Comparison of ENCODE assay signal across 17 cellular contexts in genomic region chr3:137642831-137643230, GRCh38.
DNase-seq lines count a peak whose midpoint lies in the region; TF ChIP-seq lines count a peak whose summit lies in the region.
"Had no signal": no experiment of that assay in that cellular context is flagged by ENCODE, and none has a peak within 500 bp of the region (broad histone marks: within the 10 kb centered on the region; RNA-seq: fewer than 3 reads in every experiment).

No MANE protein-coding gene starts in this region.

- intact Hi-C loops in MCF 10A (cut with micrococcal nuclease), result no loop called here
- intact Hi-C loops in breast epithelium (cut with DNase I; ENCODE audit: low total_unique reads), result no loop called here
- intact Hi-C loops in testis (cut with DNase I; ENCODE audit: low total_unique reads), result no loop called here

- H3K4me1 Mint-ChIP-seq in MCF 10A (ENCODE audit: insufficient read depth, unreplicated experiment), result no peaks in the 10 kb centered on the region
- H3K4me1 Mint-ChIP-seq: activated B cell treated with CpG ODN at 0.5 μM for 24 hours had no signal

- H3K36me3 Mint-ChIP-seq in MCF 10A (ENCODE audit: insufficient read depth, unreplicated experiment), result no peaks in the 10 kb centered on the region

- no peaks in the 10 kb centered on the region for H3K36me3 ChIP-seq in breast epithelium
- H3K36me3 ChIP-seq in iPS-20b (ENCODE audit: insufficient read depth, low read depth, low read length), result no peaks in the 10 kb centered on the region
- no peaks in the 10 kb centered on the region for H3K36me3 ChIP-seq in testis (ENCODE audit: low read depth, missing control alignments)

- H3K4me1 ChIP-seq in breast epithelium (no peaks in the 10 kb centered on the region), iPS-20b (ENCODE audit: insufficient read depth, low read length) (peaks cover 17% of the 10 kb centered on the region; the same call in 1 of the 2 replicates), testis (no peaks in the 10 kb centered on the region)

- H3K4me3 ChIP-seq in breast epithelium, result no peak overlapping the region
- H3K4me3 ChIP-seq in iPS-20b (ENCODE audit: low read length), result peak overlapping the region; percentile 48; the same call in 1 of the 2 replicates
- H3K4me3 ChIP-seq in testis, result no peak overlapping the region

- no peak overlapping the region for H3K27ac ChIP-seq in breast epithelium
- no peak overlapping the region for H3K27ac ChIP-seq in iPS-20b (ENCODE audit: low read length)
- no peak overlapping the region for H3K27ac ChIP-seq in testis
- H3K27ac ChIP-seq: epithelial cell of prostate, RWPE1 had no signal

- no peak overlapping the region for H3K4me3 Mint-ChIP-seq in MCF 10A (ENCODE audit: unreplicated experiment)
- H3K4me3 Mint-ChIP-seq: activated B cell treated with CpG ODN at 0.5 μM for 24 hours; CD4-positive, alpha-beta T cell; stimulated activated naive CD8-positive, alpha-beta T cell treated with anti-CD3 and anti-CD28 coated beads, Interleukin-15, Interleukin-2, amounts not matched to agents 100 ng/mL and 50 ng/mL, for 24 hours; T-helper 1 cell treated with Interleukin-12 subunit alpha and Interleukin-12 subunit beta and Interleukin-4 antibody, amounts not matched to agents 30 μg/mL and 1 μg/mL, for 36 hours had no signal

- H3K9ac ChIP-seq in iPS-20b (ENCODE audit: low read depth, low read length), result no peak overlapping the region

- WGBS in testis, 2 donors, result 19 to 25% methylated on average over 10 of the region's 10 CpGs

- no peaks in the 10 kb centered on the region for H3K9me3 Mint-ChIP-seq in MCF 10A (ENCODE audit: unreplicated experiment)
- H3K9me3 Mint-ChIP-seq: activated B cell treated with CpG ODN at 0.5 μM for 24 hours; CD4-positive, alpha-beta T cell; stimulated activated naive CD8-positive, alpha-beta T cell treated with anti-CD3 and anti-CD28 coated beads, Interleukin-15, Interleukin-2, amounts not matched to agents 100 ng/mL and 50 ng/mL, for 24 hours; T-helper 1 cell treated with Interleukin-12 subunit alpha and Interleukin-12 subunit beta and Interleukin-4 antibody, amounts not matched to agents 30 μg/mL and 1 μg/mL, for 36 hours had no signal

- BruUV-seq in MCF 10A (replicated peaks; lab: Mats Ljungman, UMichigan), result no TSS peak

- H3K27me3 Mint-ChIP-seq in MCF 10A (ENCODE audit: insufficient read depth, unreplicated experiment), result peaks cover 42% of the 10 kb centered on the region

- H3K27ac Mint-ChIP-seq in MCF 10A (ENCODE audit: low read depth, unreplicated experiment), result no peak overlapping the region
- H3K27ac Mint-ChIP-seq: activated B cell treated with CpG ODN at 0.5 μM for 24 hours; CD4-positive, alpha-beta T cell; stimulated activated naive CD8-positive, alpha-beta T cell treated with anti-CD3 and anti-CD28 coated beads, Interleukin-15, Interleukin-2, amounts not matched to agents 100 ng/mL and 50 ng/mL, for 24 hours; T-helper 1 cell treated with Interleukin-12 subunit alpha and Interleukin-12 subunit beta and Interleukin-4 antibody, amounts not matched to agents 30 μg/mL and 1 μg/mL, for 36 hours had no signal

- POLR2A ChIA-PET in MCF 10A (lab: Yijun Ruan, JAX), result no interaction called here

- H3K9me3 ChIP-seq in breast epithelium (no peaks in the 10 kb centered on the region), iPS-20b (ENCODE audit: insufficient read depth, low read depth, low read length) (no peaks in the 10 kb centered on the region), testis (no peaks in the 10 kb centered on the region)

- TF ChIP-seq CTCF in MCF 10A (IDR thresholded peaks at IDR 0.05; ENCODE audit: unreplicated experiment), result no peak
- no peak for TF ChIP-seq CTCF in breast epithelium (IDR thresholded peaks at IDR 0.05)
- TF ChIP-seq CTCF in testis (IDR thresholded peaks at IDR 0.05), result no peak

- CTCF ChIA-PET in MCF 10A (lab: Yijun Ruan, JAX), result interaction anchor here (0.6 kb wide), 1 partner anchor 1596 kb away, joined by 3 read pairs; no protein-coding TSS in a partner anchor

- H3K27me3 ChIP-seq in breast epithelium, result peaks cover 0 to 14% of the 10 kb centered on the region in 2 donors
- peaks cover 36% of the 10 kb centered on the region for H3K27me3 ChIP-seq in iPS-20b (ENCODE audit: insufficient read depth, low read length)
- no peaks in the 10 kb centered on the region for H3K27me3 ChIP-seq in testis

- DNase-seq in MCF 10A (ENCODE audit: unreplicated experiment) (peak; percentile 49), breast epithelium (ENCODE audit: low spot score in 2 of 2) (no peak), SHP77 treated with DMSO at 0.1 percent for 48 hours (lab: John Stamatoyannopoulos, UW) (peak; percentile 44), testis (peak; percentile 16), NCI-H524 (lab: John Stamatoyannopoulos, UW) (no peak), NCI-H2171 treated with DMSO at 0.1 percent for 48 hours (lab: John Stamatoyannopoulos, UW) (no peak)
- no peak for DNase-seq in activated CD4-positive, alpha-beta T cell treated with anti-CD3 and anti-CD28 coated beads, Interleukin-2, amount 50 U/mL, for 4 hours
- DNase-seq: ACHN; activated B cell treated with CpG ODN at 0.5 μM for 24 hours; CD4-positive, alpha-beta T cell; kidney glomerular epithelial cell; NCI-H187 had no signal

- TF ChIP-seq POLR2A in breast epithelium (IDR thresholded peaks at IDR 0.05) (no peak), testis (IDR thresholded peaks at IDR 0.05) (no peak)

Comparison
In these comparisons a context has a peak if more than half of its experiments do, and no peak if none do; other contexts are left out.
1. DNase-seq: peak in MCF 10A (single experiment), SHP77 treated with DMSO at 0.1 percent for 48 hours (single experiment) and testis (single experiment); none in breast epithelium (0 of 2), activated CD4-positive, alpha-beta T cell treated with anti-CD3 and anti-CD28 coated beads, Interleukin-2, amount 50 U/mL, for 4 hours (0 of 2), NCI-H524 (0 of 2) and NCI-H2171 treated with DMSO at 0.1 percent for 48 hours (single experiment).